15 cellular contexts compared by ENCODE assay signal in the genomic region with DNA sequence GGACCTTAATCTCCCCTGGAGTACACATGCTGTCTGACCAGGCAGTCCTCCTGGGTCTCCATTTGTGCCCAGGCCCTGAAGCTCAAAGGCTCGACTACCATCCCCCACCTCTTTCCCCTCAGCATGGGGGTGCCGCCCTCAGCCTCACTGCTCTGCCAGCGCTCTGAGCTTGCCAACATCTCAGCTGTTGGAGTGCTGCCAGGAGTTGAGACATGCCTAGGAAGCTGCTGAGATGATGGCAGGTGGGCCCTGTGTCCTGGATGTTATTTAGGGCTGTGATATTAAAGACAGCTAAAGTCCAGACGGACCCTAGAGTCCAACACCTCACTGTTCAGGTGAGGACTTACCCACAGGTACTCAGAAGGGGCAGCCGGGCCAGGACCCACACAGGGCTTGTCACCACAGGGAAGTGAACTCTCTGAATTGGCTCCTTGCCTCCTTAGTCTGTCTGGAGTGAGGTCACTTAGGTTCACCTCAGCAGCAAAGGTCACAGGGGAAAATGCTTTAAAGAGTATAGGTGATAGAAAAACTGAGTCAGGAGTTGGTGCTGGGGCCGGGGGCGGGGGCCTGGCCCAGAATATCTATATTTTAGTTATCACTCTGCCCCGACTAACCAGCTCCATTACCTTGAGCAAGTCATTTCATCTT. TPM values are rescaled to one million over a fixed set of nuclear protein-coding genes. Genes with fewer than 3 reads are reported as not detected.
A peak's percentile ranks its signal among the peaks of the same experiment; 100 is the strongest.
DNase-seq lines count a peak whose midpoint lies in the region; ATAC-seq and TF ChIP-seq lines count a peak whose summit lies in the region.
"Had no signal": no experiment of that assay in that cellular context is flagged by ENCODE, and none has a peak within 500 bp of the region (broad histone marks: within the 10 kb centered on the region; RNA-seq: fewer than 3 reads in every experiment).

No MANE protein-coding gene starts in this region.

- H2AFZ ChIP-seq in osteoblast (ENCODE audit: low read length) = no peak overlapping the region

- no peak for TF ChIP-seq EP300 in transverse colon (IDR thresholded peaks at IDR 0.05; ENCODE audit: low read depth)

- H4K20me1 ChIP-seq in osteoblast (ENCODE audit: insufficient read depth, low read length) = no peaks in the 10 kb centered on the region

- peaks cover 17% of the 10 kb centered on the region for H3K4me1 ChIP-seq in osteoblast (ENCODE audit: insufficient read depth, low read length)
- H3K4me1 ChIP-seq in transverse colon = peaks cover 0 to 10% (median 0%) of the 10 kb centered on the region in 4 donors

- no peak overlapping the region for H3K27ac ChIP-seq in osteoblast (ENCODE audit: low read depth, low read length)
- H3K27ac ChIP-seq in transverse colon = no peak overlapping the region

- WGBS in transverse colon (ENCODE audit: low coverage in 1 of 2), 2 donors = 45 to 100% methylated on average over 3 to 8 of the region's 8 CpGs

- DNase-seq in DMS79 (lab: John Stamatoyannopoulos, UW) = peak; percentile 76
- peak; percentile 38 for DNase-seq in MG63
- DNase-seq in RPMI8226 = peak; percentile 83
- DNase-seq in osteoblast (ENCODE audit: insufficient read length, low spot score, missing footprints) = peak; percentile 54
- DNase-seq in activated CD8-positive, alpha-beta memory T cell treated with anti-CD3 and anti-CD28 coated beads for 24 hours = no peak
- DNase-seq in transverse colon = no peak
- DNase-seq: activated CD4-positive, alpha-beta T cell treated with anti-CD3 and anti-CD28 coated beads, Interleukin-2, amount 10 ng/mL, durations not matched to agents 24 days and 14 days; activated naive CD4-positive, alpha-beta T cell treated with anti-CD3 and anti-CD28 coated beads, Interleukin-2, amount 10 ng/mL, durations not matched to agents 7 days and 5 days; Calu3; IMR-90; stimulated activated CD4-positive, alpha-beta T cell treated with anti-CD3 and anti-CD28 coated beads, Interleukin-4, amount 100 ng/mL, for 1 hour had no signal

- no peak for TF ChIP-seq CTCF in osteoblast (IDR thresholded peaks at IDR 0.05; ENCODE audit: extremely low read depth, low read depth, low read length)
- no peak for TF ChIP-seq CTCF in transverse colon (IDR thresholded peaks at IDR 0.05)

- H3K36me3 ChIP-seq in MG63 (no peaks in the 10 kb centered on the region), osteoblast (ENCODE audit: insufficient read depth, low read length) (no peaks in the 10 kb centered on the region), transverse colon (no peaks in the 10 kb centered on the region)

- no peak for TF ChIP-seq POLR2A in transverse colon (IDR thresholded peaks at IDR 0.05)

- intact Hi-C loops in transverse colon (cut with DNase I; ENCODE audit: low total_unique reads) = no loop called here

- in situ Hi-C loops in transverse colon (cut with MboI; ENCODE audit: low pct_ligation_motif_present in 1 of 4, low pct_unique_long_range_greater_than_20kb in 1 of 4, low sequenced_read_pairs in 3 of 4) = no loop called here

- H3K27me3 ChIP-seq in MG63 (no peaks in the 10 kb centered on the region), osteoblast (ENCODE audit: insufficient read depth, low read length) (no peaks in the 10 kb centered on the region), transverse colon (no peaks in the 10 kb centered on the region)

- no peaks in the 10 kb centered on the region for H3K79me2 ChIP-seq in osteoblast (ENCODE audit: insufficient read depth, low read length)

- ATAC-seq in GM19328 (IDR thresholded peaks at IDR 0.05; ENCODE audit: unreplicated experiment) = no peak
- ATAC-seq: GM12878, HCT116 had no signal

- H3K9me3 ChIP-seq in MG63 (no peaks in the 10 kb centered on the region), osteoblast (ENCODE audit: low read depth, low read length) (no peaks in the 10 kb centered on the region), transverse colon (no peaks in the 10 kb centered on the region)

- no peak overlapping the region for H3K4me2 ChIP-seq in osteoblast (ENCODE audit: insufficient read depth, low read length)

- H3K4me3 ChIP-seq in MG63 (no peak overlapping the region), osteoblast (ENCODE audit: insufficient read depth, low read length) (no peak overlapping the region), transverse colon (no peak overlapping the region)
- H3K4me3 ChIP-seq: GM12878 had no signal

RNA-seq across cellular contexts. Expression of a gene that starts 19.7 kb away (rescaled TPM):
- 3.1 and 4.4 TPM in 2 replicates for total RNA-seq in MG63 (2014; rRNA removed; shearing (Covaris generic); ENCODE audit: low replicate concordance)
- total RNA-seq in osteoblast (1.4 and 1.5 TPM in 2 replicates), transverse colon (10 to 100 TPM in 1 of 4 donors, 1 to 10 TPM in 3; 1.8 to 25.8 (median 4.9) TPM)

RNA-seq across cellular contexts. Expression of a gene that starts 40.1 kb away (rescaled TPM):
- 1.1 and 1.2 TPM in 2 replicates for total RNA-seq in MG63 (2014; rRNA removed; shearing (Covaris generic); ENCODE audit: low replicate concordance)
- total RNA-seq in osteoblast (under 0.01 and 0.29 TPM in 2 replicates), transverse colon (under 1 TPM in 3 of 4 donors, not detected in 1; under 0.01 to 0.37 (median 0.14) TPM)
- total RNA-seq: GM12878, progenitor cell of endocrine pancreas had no signal

Comparison
In these comparisons a context has a peak if more than half of its experiments do, and no peak if none do; other contexts are left out.
1. DNase-seq: peak in DMS79 (single experiment), MG63 (single experiment), RPMI8226 (single experiment) and osteoblast (single experiment); none in activated CD8-positive, alpha-beta memory T cell treated with anti-CD3 and anti-CD28 coated beads for 24 hours (single experiment) and transverse colon (single experiment).